Comparison of ENCODE assay signal across 19 cellular contexts in genomic region chr2:8549273-8549922, GRCh38.
DNase-seq lines count a peak whose midpoint lies in the region; ATAC-seq and TF ChIP-seq lines count a peak whose summit lies in the region.
"Had no signal": no experiment of that assay in that cellular context is flagged by ENCODE, and none has a peak within 500 bp of the region (broad histone marks: within the 10 kb centered on the region; RNA-seq: fewer than 3 reads in every experiment).

No MANE protein-coding gene starts in this region.

- ATAC-seq in activated naive CD8-positive, alpha-beta T cell treated with anti-CD3 and anti-CD28 coated beads, Interleukin-2, amount 10 ng/mL, durations not matched to agents 7 days and 5 days (ENCODE audit: low read depth): no peak
- ATAC-seq in left lobe of liver: no peak
- ATAC-seq: CD8-positive, alpha-beta T cell; effector memory CD8-positive, alpha-beta T cell; gastroesophageal sphincter; K562; stimulated activated memory B cell treated with anti-CD40 and anti-IgM and Interleukin-4, amounts not matched to agents 10 μg/mL and 1 μg/mL and 100 μg/mL, for 72 hours; T-cell had no signal

- peaks cover 0 to 14% (median 2%) of the 10 kb centered on the region in 4 donors for H3K4me1 ChIP-seq in transverse colon

- peaks cover 1% of the 10 kb centered on the region for H3K36me3 Mint-ChIP-seq in activated naive CD8-positive, alpha-beta T cell treated with anti-CD3 and anti-CD28 coated beads, Interleukin-2, amount 10 ng/mL, durations not matched to agents 7 days and 5 days
- H3K36me3 Mint-ChIP-seq in activated naive CD8-positive, alpha-beta T cell treated with anti-CD3 and anti-CD28 coated beads for 36 hours: no peaks in the 10 kb centered on the region
- H3K36me3 Mint-ChIP-seq: CD8-positive, alpha-beta T cell; stimulated activated memory B cell treated with anti-CD40 and anti-IgM and Interleukin-4, amounts not matched to agents 10 μg/mL and 1 μg/mL and 100 μg/mL, for 72 hours; T-cell had no signal

- in situ Hi-C loops in transverse colon (cut with MboI; ENCODE audit: low pct_ligation_motif_present in 1 of 4, low pct_unique_long_range_greater_than_20kb in 1 of 4, low sequenced_read_pairs in 3 of 4): no loop called here

- peak overlapping the region; percentile 28 for H3K27ac Mint-ChIP-seq in activated naive CD8-positive, alpha-beta T cell treated with anti-CD3 and anti-CD28 coated beads, Interleukin-2, amount 10 ng/mL, durations not matched to agents 7 days and 5 days
- no peak overlapping the region for H3K27ac Mint-ChIP-seq in activated naive CD8-positive, alpha-beta T cell treated with anti-CD3 and anti-CD28 coated beads for 36 hours
- H3K27ac Mint-ChIP-seq: CD8-positive, alpha-beta T cell; stimulated activated memory B cell treated with anti-CD40 and anti-IgM and Interleukin-4, amounts not matched to agents 10 μg/mL and 1 μg/mL and 100 μg/mL, for 72 hours; T-cell had no signal

- TF ChIP-seq POLR2A in transverse colon (IDR thresholded peaks at IDR 0.05): no peak

- H3K27me3 Mint-ChIP-seq in activated naive CD8-positive, alpha-beta T cell treated with anti-CD3 and anti-CD28 coated beads, Interleukin-2, amount 10 ng/mL, durations not matched to agents 7 days and 5 days: no peaks in the 10 kb centered on the region
- peaks cover 4% of the 10 kb centered on the region for H3K27me3 Mint-ChIP-seq in activated naive CD8-positive, alpha-beta T cell treated with anti-CD3 and anti-CD28 coated beads for 36 hours
- H3K27me3 Mint-ChIP-seq: effector memory CD8-positive, alpha-beta T cell; T-cell had no signal

- H3K9me3 ChIP-seq in transverse colon: no peaks in the 10 kb centered on the region
- H3K9me3 ChIP-seq: esophagus squamous epithelium, gastroesophageal sphincter had no signal

- intact Hi-C loops in transverse colon (cut with DNase I; ENCODE audit: low total_unique reads): no loop called here

- H3K4me3 ChIP-seq in transverse colon: no peak overlapping the region
- H3K4me3 ChIP-seq: esophagus squamous epithelium, gastroesophageal sphincter, K562 had no signal

- DNase-seq in activated naive CD8-positive, alpha-beta T cell treated with anti-CD3 and anti-CD28 coated beads, Interleukin-2, amount 10 ng/mL, durations not matched to agents 7 days and 5 days: no peak
- DNase-seq in activated naive CD8-positive, alpha-beta T cell treated with anti-CD3 and anti-CD28 coated beads for 36 hours: no peak
- DNase-seq in NCI-H510A (lab: John Stamatoyannopoulos, UW) (peak; percentile 68), left lobe of liver (ENCODE audit: low spot score) (peak; percentile 16), transverse colon (peak; percentile 1), NCI-H2227 (lab: John Stamatoyannopoulos, UW; ENCODE audit: unreplicated experiment) (no peak), NCI-H146 treated with DMSO at 0.1 percent for 48 hours (lab: John Stamatoyannopoulos, UW; ENCODE audit: unreplicated experiment) (no peak)
- DNase-seq: activated naive CD4-positive, alpha-beta T cell treated with Interleukin-2 at 50 U/mL for 16 hours; CD8-positive, alpha-beta T cell; DMS79; effector memory CD8-positive, alpha-beta T cell; esophagus squamous epithelium; kidney; NCI-H187 treated with DMSO at 0.1 percent for 48 hours; NCI-H524 treated with DMSO at 0.1 percent for 48 hours had no signal

- no peak overlapping the region for H3K4me3 Mint-ChIP-seq in activated naive CD8-positive, alpha-beta T cell treated with anti-CD3 and anti-CD28 coated beads, Interleukin-2, amount 10 ng/mL, durations not matched to agents 7 days and 5 days
- no peak overlapping the region for H3K4me3 Mint-ChIP-seq in activated naive CD8-positive, alpha-beta T cell treated with anti-CD3 and anti-CD28 coated beads for 36 hours
- H3K4me3 Mint-ChIP-seq: CD8-positive, alpha-beta T cell; effector memory CD8-positive, alpha-beta T cell; stimulated activated memory B cell treated with anti-CD40 and anti-IgM and Interleukin-4, amounts not matched to agents 10 μg/mL and 1 μg/mL and 100 μg/mL, for 72 hours; T-cell had no signal

- no peaks in the 10 kb centered on the region for H3K27me3 ChIP-seq in transverse colon
- H3K27me3 ChIP-seq: esophagus squamous epithelium, gastroesophageal sphincter had no signal

- peaks cover 47% of the 10 kb centered on the region for H3K4me1 Mint-ChIP-seq in activated naive CD8-positive, alpha-beta T cell treated with anti-CD3 and anti-CD28 coated beads, Interleukin-2, amount 10 ng/mL, durations not matched to agents 7 days and 5 days
- H3K4me1 Mint-ChIP-seq in activated naive CD8-positive, alpha-beta T cell treated with anti-CD3 and anti-CD28 coated beads for 36 hours: peaks cover 40% of the 10 kb centered on the region

- no peak for TF ChIP-seq EP300 in transverse colon (IDR thresholded peaks at IDR 0.05; ENCODE audit: low read depth)

- WGBS in transverse colon (ENCODE audit: low coverage in 1 of 2), 2 donors: 92 to 97% methylated on average over 3 to 11 of the region's 11 CpGs

- POLR2A ChIA-PET in activated naive CD8-positive, alpha-beta T cell treated with anti-CD3 and anti-CD28 coated beads, Interleukin-2, amount 10 ng/mL, durations not matched to agents 7 days and 5 days (lab: Charles Lee): interaction anchor here (1.1 to 1.2 kb wide), 2 partner anchors 130 to 132 kb away, joined by 3 to 4 read pairs; partner anchors contain the start of gene ID2

- H3K36me3 ChIP-seq in transverse colon: no peaks in the 10 kb centered on the region
- H3K36me3 ChIP-seq: esophagus squamous epithelium, gastroesophageal sphincter had no signal

- no peak overlapping the region for H3K27ac ChIP-seq in transverse colon
- H3K27ac ChIP-seq: esophagus squamous epithelium, gastroesophageal sphincter had no signal

- H3K9me3 Mint-ChIP-seq in activated naive CD8-positive, alpha-beta T cell treated with anti-CD3 and anti-CD28 coated beads, Interleukin-2, amount 10 ng/mL, durations not matched to agents 7 days and 5 days: no peaks in the 10 kb centered on the region
- H3K9me3 Mint-ChIP-seq in activated naive CD8-positive, alpha-beta T cell treated with anti-CD3 and anti-CD28 coated beads for 36 hours: no peaks in the 10 kb centered on the region
- H3K9me3 Mint-ChIP-seq: CD8-positive, alpha-beta T cell; effector memory CD8-positive, alpha-beta T cell; stimulated activated memory B cell treated with anti-CD40 and anti-IgM and Interleukin-4, amounts not matched to agents 10 μg/mL and 1 μg/mL and 100 μg/mL, for 72 hours; T-cell had no signal

- TF ChIP-seq CTCF in transverse colon (IDR thresholded peaks at IDR 0.05): no peak

Comparison
In these comparisons a context has a peak if more than half of its experiments do, and no peak if none do; other contexts are left out.
1. DNase-seq: peak in NCI-H510A (single experiment), left lobe of liver (single experiment) and transverse colon (single experiment); none in activated naive CD8-positive, alpha-beta T cell treated with anti-CD3 and anti-CD28 coated beads, Interleukin-2, amount 10 ng/mL, durations not matched to agents 7 days and 5 days (single experiment), activated naive CD8-positive, alpha-beta T cell treated with anti-CD3 and anti-CD28 coated beads for 36 hours (single experiment), NCI-H2227 (single experiment) and NCI-H146 treated with DMSO at 0.1 percent for 48 hours (single experiment).